ENCODE assay signal across 8 cellular contexts in genomic region chr2:196068271-196069209, GRCh38. TPM values are rescaled to one million over a fixed set of nuclear protein-coding genes. Genes with fewer than 3 reads are reported as not detected.
DNase-seq lines count a peak whose midpoint lies in the region; ATAC-seq and TF ChIP-seq lines count a peak whose summit lies in the region.

Gene DNAH7 (minus strand): TSS chr2:196068837. CDS start chr2:196068711, 126 bp downstream.

- no peaks in the 10 kb centered on the region for H3K36me3 Mint-ChIP-seq in chondrocyte (ENCODE audit: low read depth)

- no peaks in the 10 kb centered on the region for H3K9me3 Mint-ChIP-seq in chondrocyte (ENCODE audit: low read depth)

- H3K27me3 Mint-ChIP-seq in chondrocyte (ENCODE audit: low read depth): peaks cover 11% of the 10 kb centered on the region

- no peaks in the 10 kb centered on the region for H3K36me3 ChIP-seq in kidney epithelial cell (ENCODE audit: control insufficient read depth, insufficient read depth, low read length)

- DNase-seq in Ammon's horn (ENCODE audit: low spot score): peak; percentile 87
- peak; percentile 37 for DNase-seq in NCI-H446 treated with DMSO at 0.1 percent for 48 hours (lab: John Stamatoyannopoulos, UW)
- DNase-seq in activated CD4-positive, alpha-beta T cell treated with anti-CD3 and anti-CD28 coated beads for 1 hour: peak; percentile 85
- DNase-seq in chondrocyte (ENCODE audit: low spot score): peak; percentile 94
- DNase-seq in kidney epithelial cell (ENCODE audit: low read depth): peak; percentile 61
- peak; percentile 93 for DNase-seq in stimulated activated CD4-positive, alpha-beta T cell treated with anti-CD3 and anti-CD28 coated beads, Interleukin-15, amount 100 ng/mL, for 24 hours

- no peaks in the 10 kb centered on the region for H3K27me3 ChIP-seq in kidney epithelial cell (ENCODE audit: control insufficient read depth, insufficient read depth, low read length)

- peak within 1 kb of the TSS; percentile 95 for H3K27ac Mint-ChIP-seq in chondrocyte (ENCODE audit: unreplicated experiment)

- peak; percentile 99 for TF ChIP-seq CTCF in chondrocyte (IDR thresholded peaks at IDR 0.05)
- TF ChIP-seq CTCF in kidney epithelial cell (IDR thresholded peaks at IDR 0.05; ENCODE audit: insufficient read depth, low read length, poor library complexity, severe bottlenecking): peak; percentile 100

- peak within 1 kb of the TSS; percentile 86 for H3K4me3 ChIP-seq in kidney epithelial cell (ENCODE audit: low read depth, low read length)

- H3K4me1 Mint-ChIP-seq in chondrocyte (ENCODE audit: low read depth): peaks cover 9% of the 10 kb centered on the region

- H3K4me3 Mint-ChIP-seq in chondrocyte (ENCODE audit: unreplicated experiment): peak within 1 kb of the TSS; percentile 93

- ATAC-seq in GM19043 (IDR thresholded peaks at IDR 0.05; ENCODE audit: low read depth, unreplicated experiment) (peak; percentile 99), HG03354 (IDR thresholded peaks at IDR 0.05; ENCODE audit: poor library complexity, severe bottlenecking, unreplicated experiment) (peak; percentile 95)

RNA-seq across cellular contexts. Expression of gene DNAH7, which starts in this region (rescaled TPM):
- total RNA-seq in chondrocyte (0.03 to 0.70 TPM (median 0.20 TPM) in 3 replicates), kidney epithelial cell (0.55 and 2.1 TPM in 2 replicates)

Comparison
In these comparisons a context has a peak if more than half of its experiments do, and no peak if none do; other contexts are left out.
1. Peak in every context shown above with its lines: DNase-seq, ATAC-seq and H3K4me3 ChIP-seq.
2. Peak in DNase-seq in chondrocyte; RNA of the gene not detected or under 1 TPM.
3. DNase-seq: peak in every context shown above with its lines; median percentile 94 in chondrocyte; 93 in stimulated activated CD4-positive, alpha-beta T cell treated with anti-CD3 and anti-CD28 coated beads, Interleukin-15, amount 100 ng/mL, for 24 hours; 87 in Ammon's horn; 85 in activated CD4-positive, alpha-beta T cell treated with anti-CD3 and anti-CD28 coated beads for 1 hour; 61 in kidney epithelial cell; 37 in NCI-H446 treated with DMSO at 0.1 percent for 48 hours.